Comparison of ENCODE assay signal across 8 cellular contexts in genomic region chr19:13051581-13052165, GRCh38. TPM values are rescaled to one million over a fixed set of nuclear protein-coding genes. Genes with fewer than 3 reads are reported as not detected.
DNase-seq lines count a peak whose midpoint lies in the region; ATAC-seq lines count a peak whose summit lies in the region.

No MANE protein-coding gene starts in this region.

- no peak overlapping the region for H3K27ac Mint-ChIP-seq in activated naive CD8-positive, alpha-beta T cell treated with anti-CD3 and anti-CD28 coated beads for 36 hours

- no peak overlapping the region for H3K27ac ChIP-seq in iPS-20b (ENCODE audit: low read length)

- ATAC-seq in GM18520 (IDR thresholded peaks at IDR 0.05; ENCODE audit: unreplicated experiment): no peak

- H3K9me3 Mint-ChIP-seq in activated naive CD8-positive, alpha-beta T cell treated with anti-CD3 and anti-CD28 coated beads for 36 hours: no peaks in the 10 kb centered on the region

- peaks cover 7% of the 10 kb centered on the region for H3K27me3 Mint-ChIP-seq in activated naive CD8-positive, alpha-beta T cell treated with anti-CD3 and anti-CD28 coated beads for 36 hours

- H3K4me3 Mint-ChIP-seq in activated naive CD8-positive, alpha-beta T cell treated with anti-CD3 and anti-CD28 coated beads for 36 hours: no peak overlapping the region

- H3K9me3 ChIP-seq in iPS-20b (ENCODE audit: insufficient read depth, low read depth, low read length): no peaks in the 10 kb centered on the region

- no peaks in the 10 kb centered on the region for H3K36me3 Mint-ChIP-seq in activated naive CD8-positive, alpha-beta T cell treated with anti-CD3 and anti-CD28 coated beads for 36 hours

- peaks cover 6% of the 10 kb centered on the region for H3K4me1 Mint-ChIP-seq in activated naive CD8-positive, alpha-beta T cell treated with anti-CD3 and anti-CD28 coated beads for 36 hours

- no peaks in the 10 kb centered on the region for H3K36me3 ChIP-seq in iPS-20b (ENCODE audit: insufficient read depth, low read depth, low read length)

- H3K9ac ChIP-seq in iPS-20b (ENCODE audit: low read depth, low read length): no peak overlapping the region

- H3K4me1 ChIP-seq in iPS-20b (ENCODE audit: insufficient read depth, low read length): peaks cover 30% of the 10 kb centered on the region

- peak; percentile 99 for DNase-seq in ELF-1 (ENCODE audit: low read depth, low spot score)
- peak; percentile 30 for DNase-seq in NCI-H1436 treated with DMSO at 0.1 percent for 48 hours (lab: John Stamatoyannopoulos, UW)
- DNase-seq in activated naive CD8-positive, alpha-beta T cell treated with anti-CD3 and anti-CD28 coated beads for 36 hours: peak; percentile 33
- peak; percentile 14 to 36 for DNase-seq in stimulated activated CD4-positive, alpha-beta T cell treated with anti-CD3 and anti-CD28 coated beads, Interleukin-4, amount 100 ng/mL, for 4 hours
- DNase-seq in hippocampal formation (lab: John Stamatoyannopoulos, UW): no peak
- DNase-seq in dedifferentiated amniotic fluid mesenchymal stem cell (ENCODE audit: extremely low spot score): no peak

- H3K27me3 ChIP-seq in iPS-20b (ENCODE audit: insufficient read depth, low read length): peaks cover 100% of the 10 kb centered on the region

- H3K4me3 ChIP-seq in iPS-20b (ENCODE audit: low read length): peak overlapping the region; percentile 4; the same call in 1 of the 2 replicates

RNA-seq across cellular contexts. Expression of gene LYL1, which starts 51.0 kb away (rescaled TPM):
- 1 to 10 TPM; 2.6 to 2.9 TPM for total RNA-seq in activated naive CD8-positive, alpha-beta T cell treated with anti-CD3 and anti-CD28 coated beads for 36 hours

RNA-seq across cellular contexts. Expression of gene NFIX, which starts 56.4 kb away (rescaled TPM):
- 1 to 10 TPM; 6.3 to 8.7 TPM for total RNA-seq in activated naive CD8-positive, alpha-beta T cell treated with anti-CD3 and anti-CD28 coated beads for 36 hours

Comparison
In these comparisons a context has a peak if more than half of its experiments do, and no peak if none do; other contexts are left out.
1. DNase-seq: peak in ELF-1 (single experiment), NCI-H1436 treated with DMSO at 0.1 percent for 48 hours (single experiment), activated naive CD8-positive, alpha-beta T cell treated with anti-CD3 and anti-CD28 coated beads for 36 hours (single experiment) and stimulated activated CD4-positive, alpha-beta T cell treated with anti-CD3 and anti-CD28 coated beads, Interleukin-4, amount 100 ng/mL, for 4 hours (2 of 2); none in hippocampal formation (0 of 2) and dedifferentiated amniotic fluid mesenchymal stem cell (single experiment).